Comparison of ENCODE assay signal across 14 cellular contexts in genomic region chr17:32719702-32720101, GRCh38.
A peak's percentile ranks its signal among the peaks of the same experiment; 100 is the strongest.
DNase-seq lines count a peak whose midpoint lies in the region; FAIRE-seq lines count a peak whose summit lies in the region.
"Had no signal": no experiment of that assay in that cellular context is flagged by ENCODE, and none has a peak within 500 bp of the region (broad histone marks: within the 10 kb centered on the region; RNA-seq: fewer than 3 reads in every experiment).

No MANE protein-coding gene starts in this region.

- DNase-seq in inferior parietal cortex (ENCODE audit: extremely low spot score) (peak; percentile 56), pons (ENCODE audit: low spot score) (peak; percentile 88), DMS114 treated with DMSO at 0.1 percent for 48 hours (lab: John Stamatoyannopoulos, UW; ENCODE audit: unreplicated experiment) (no peak), glomerular visceral epithelial cell (ENCODE audit: extremely low spot score) (no peak), urothelium cell line (ENCODE audit: low spot score) (no peak)
- DNase-seq: 8988T; AML-193; CD4-positive, CD25-positive, alpha-beta regulatory T cell; HFFc6; IMR-90 had no signal

- FAIRE-seq in urothelium cell line (lab: Jason Lieb, UNC), result no peak
- FAIRE-seq: H1 had no signal

- H3K27ac ChIP-seq in angular gyrus (ENCODE audit: low read depth, low read length) (peak overlapping the region; percentile 45), temporal lobe (ENCODE audit: low read depth, low read length) (peak overlapping the region; percentile 7)
- H3K27ac ChIP-seq: BLaER1 treated with 17β-estradiol and CSF1 and Interleukin-3, amounts not matched to agents 10 nM and 100 nM had no signal

Comparison
In these comparisons a context has a peak if more than half of its experiments do, and no peak if none do; other contexts are left out.
1. DNase-seq: peak in inferior parietal cortex (single experiment) and pons (single experiment); none in DMS114 treated with DMSO at 0.1 percent for 48 hours (single experiment), glomerular visceral epithelial cell (single experiment) and urothelium cell line (single experiment).